ENCODE assay signal across 1 cellular context in genomic region chr3:40550168-40550567, GRCh38.
TF ChIP-seq lines count a peak whose summit lies in the region.

No MANE protein-coding gene starts in this region.

TF ChIP-seq in K562, 482 proteins besides CTCF, POLR2A, EP300 and RAD21:
- TF ChIP-seq DLX4 (CRISPR knock-in tag; IDR thresholded peaks at IDR 0.05) (no peak), ATF3 (IDR thresholded peaks at IDR 0.05) (peak; percentile 62; the same call in 1 of the 2 replicates), ATF3 (CRISPR knock-in tag; conservative IDR thresholded peaks at IDR 0.05) (no peak), FOXJ3 (CRISPR knock-in tag; IDR thresholded peaks at IDR 0.05) (no peak), TRIM24 (IDR thresholded peaks at IDR 0.05) (peak in 1 of 2 experiments; percentile 21; a peak in 1 of 4 replicates), HMBOX1 (IDR thresholded peaks at IDR 0.05) (peak; percentile 42; the same call in 1 of the 2 replicates), NFIC (IDR thresholded peaks at IDR 0.05) (0 out of 2 replicates have a peak, but pooled peaks have one; percentile 22), MLLT1 (IDR thresholded peaks at IDR 0.05) (no peak), CEBPG (CRISPR knock-in tag; IDR thresholded peaks at IDR 0.05) (no peak), CEBPG (tag; conservative IDR thresholded peaks at IDR 0.05 in 1 of 2, IDR thresholded peaks at IDR 0.05 in 1 of 2) (peak in 1 of 2 experiments; percentile 37; a peak in 1 of 4 replicates)
